Comparison of ENCODE assay signal across 19 cellular contexts in the genomic region with DNA sequence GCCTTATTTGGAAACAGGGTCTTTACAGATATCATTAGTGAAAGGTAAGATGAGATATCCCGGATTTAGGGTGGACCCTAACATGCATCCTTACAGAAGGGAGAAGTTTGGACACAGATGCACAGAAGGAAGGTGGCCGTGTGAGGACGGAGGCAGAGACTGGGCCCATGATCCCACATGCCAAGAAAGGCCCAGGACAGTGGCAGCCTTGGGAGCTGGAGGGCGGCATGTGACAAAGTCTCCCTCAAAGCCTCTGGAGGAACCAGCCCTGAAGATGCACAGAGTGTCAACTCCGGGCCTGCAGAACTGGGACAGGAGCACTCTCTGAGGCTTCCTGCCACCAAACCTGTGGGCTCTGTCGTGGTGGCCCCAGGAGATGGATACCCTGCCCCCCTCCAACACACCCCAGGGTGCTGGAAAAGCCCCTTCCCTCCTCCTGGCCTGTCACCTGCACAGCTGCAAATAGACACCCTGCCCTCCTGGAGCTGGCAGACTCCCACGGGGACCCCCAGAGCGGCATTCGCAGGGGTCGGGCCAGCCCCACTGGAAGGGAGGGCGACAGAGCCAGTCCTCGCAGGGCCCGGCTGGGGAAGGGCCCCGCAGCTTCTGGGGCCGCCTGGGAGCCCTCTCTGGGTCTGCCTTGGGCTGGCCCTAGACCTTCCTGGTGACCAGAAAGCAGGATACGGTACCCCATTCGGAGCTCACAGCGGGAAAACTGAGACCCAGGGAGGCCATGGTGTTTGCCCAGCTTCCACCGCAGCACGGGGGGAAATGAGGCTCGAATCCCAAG. TPM values are rescaled to one million over a fixed set of nuclear protein-coding genes. Genes with fewer than 3 reads are reported as not detected.
DNase-seq lines count a peak whose midpoint lies in the region; ATAC-seq and TF ChIP-seq lines count a peak whose summit lies in the region.
"Had no signal": no experiment of that assay in that cellular context is flagged by ENCODE, and none has a peak within 500 bp of the region (broad histone marks: within the 10 kb centered on the region; RNA-seq: fewer than 3 reads in every experiment).

No MANE protein-coding gene starts in this region.

- peak overlapping the region; percentile 54 for H3K27ac ChIP-seq in angular gyrus (ENCODE audit: low read depth, low read length)
- no peak overlapping the region for H3K27ac ChIP-seq in neural progenitor cell
- H3K27ac ChIP-seq in tibial artery, result peak overlapping the region; percentile 96
- no peak overlapping the region for H3K27ac ChIP-seq in A673 (ENCODE audit: low read depth, low read length, poor library complexity, severe bottlenecking)
- H3K27ac ChIP-seq: neutrophil had no signal

- no peak for TF ChIP-seq CTCF in neural progenitor cell (IDR thresholded peaks at IDR 0.05)
- no peak for TF ChIP-seq CTCF in tibial artery (IDR thresholded peaks at IDR 0.05)
- no peak for TF ChIP-seq CTCF in A673 (conservative IDR thresholded peaks at IDR 0.05; ENCODE audit: low read depth, low read length)

- H3K9me3 ChIP-seq in neural progenitor cell (ENCODE audit: low read depth) (no peaks in the 10 kb centered on the region), tibial artery (no peaks in the 10 kb centered on the region), A673 (ENCODE audit: low read depth, low read length, poor library complexity, severe bottlenecking) (no peaks in the 10 kb centered on the region)
- H3K9me3 ChIP-seq: A549, neutrophil, Peyer's patch had no signal

- H2AFZ ChIP-seq in neural progenitor cell (replicated peaks), result no peak overlapping the region

- no peak for ATAC-seq in activated naive CD8-positive, alpha-beta T cell treated with anti-CD3 and anti-CD28 coated beads, Interleukin-2, amount 10 ng/mL, durations not matched to agents 7 days and 5 days (ENCODE audit: low read depth)
- ATAC-seq: A549 had no signal

- H3K4me1 Mint-ChIP-seq in activated naive CD8-positive, alpha-beta T cell treated with anti-CD3 and anti-CD28 coated beads, Interleukin-2, amount 10 ng/mL, durations not matched to agents 7 days and 5 days, result peaks cover 6% of the 10 kb centered on the region
- H3K4me1 Mint-ChIP-seq in activated naive CD8-positive, alpha-beta T cell treated with anti-CD3 and anti-CD28 coated beads for 36 hours, result peaks cover 11% of the 10 kb centered on the region
- H3K4me1 Mint-ChIP-seq in neural progenitor cell, result peaks cover 21% of the 10 kb centered on the region
- no peaks in the 10 kb centered on the region for H3K4me1 Mint-ChIP-seq in activated T-helper 2 cell treated with anti-CD3 and anti-CD28 coated beads, Interferon-gamma antibody, Interleukin-2, Interleukin-4, amounts not matched to agents 10 μg/mL and 5 μg/mL and 100 μg/mL, durations not matched to agents 14 hours and 24 hours and 36 hours (ENCODE audit: low read depth)

- no peak overlapping the region for H3K9ac ChIP-seq in neural progenitor cell

- DNase-seq in activated naive CD8-positive, alpha-beta T cell treated with anti-CD3 and anti-CD28 coated beads, Interleukin-2, amount 10 ng/mL, durations not matched to agents 7 days and 5 days, result peak; percentile 26
- no peak for DNase-seq in activated naive CD8-positive, alpha-beta T cell treated with anti-CD3 and anti-CD28 coated beads for 36 hours
- DNase-seq in neural progenitor cell (ENCODE audit: low spot score) (peak; percentile 5), tibial artery (peak in 1 of 2 donors; percentile 64), A673 (ENCODE audit: low spot score) (no peak), DMS153 treated with DMSO at 0.1 percent for 48 hours (lab: John Stamatoyannopoulos, UW; ENCODE audit: unreplicated experiment) (no peak)
- DNase-seq in activated T-helper 2 cell treated with anti-CD3 and anti-CD28 coated beads, Interferon-gamma antibody, Interleukin-2, Interleukin-4, amounts not matched to agents 10 μg/mL and 5 μg/mL and 100 μg/mL, durations not matched to agents 14 hours and 24 hours and 36 hours (ENCODE audit: low spot score), result no peak
- DNase-seq: activated CD4-positive, alpha-beta T cell treated with anti-CD3 and anti-CD28 coated beads, Interleukin-2, amount 50 U/mL, for 48 hours; CD4-positive, alpha-beta T cell; midbrain; NCI-H1092; NCI-H774; stimulated activated CD4-positive, alpha-beta T cell treated with anti-CD3 and anti-CD28 coated beads, Interleukin-2, amount 100 ng/mL, for 48 hours; stimulated activated CD8-positive, alpha-beta memory T cell treated with anti-CD3 and anti-CD28 coated beads, Interleukin-4, amount 100 ng/mL, for 48 hours had no signal

- H3K36me3 ChIP-seq in neural progenitor cell (no peaks in the 10 kb centered on the region), tibial artery (peaks cover 0 to 11% (median 5%) of the 10 kb centered on the region in 3 donors), A673 (ENCODE audit: insufficient read depth, low read length, poor library complexity, severe bottlenecking) (no peaks in the 10 kb centered on the region)

- peaks cover 26% of the 10 kb centered on the region for H3K4me1 ChIP-seq in neural progenitor cell
- H3K4me1 ChIP-seq in tibial artery, result peaks cover 22 to 96% (median 88%) of the 10 kb centered on the region in 4 donors
- peaks cover 46% of the 10 kb centered on the region for H3K4me1 ChIP-seq in A673 (ENCODE audit: insufficient read depth, low read length, poor library complexity, severe bottlenecking)

- H3K9me3 Mint-ChIP-seq in activated naive CD8-positive, alpha-beta T cell treated with anti-CD3 and anti-CD28 coated beads, Interleukin-2, amount 10 ng/mL, durations not matched to agents 7 days and 5 days, result no peaks in the 10 kb centered on the region
- no peaks in the 10 kb centered on the region for H3K9me3 Mint-ChIP-seq in activated naive CD8-positive, alpha-beta T cell treated with anti-CD3 and anti-CD28 coated beads for 36 hours
- H3K9me3 Mint-ChIP-seq in neural progenitor cell, result no peaks in the 10 kb centered on the region
- no peaks in the 10 kb centered on the region for H3K9me3 Mint-ChIP-seq in activated T-helper 2 cell treated with anti-CD3 and anti-CD28 coated beads, Interferon-gamma antibody, Interleukin-2, Interleukin-4, amounts not matched to agents 10 μg/mL and 5 μg/mL and 100 μg/mL, durations not matched to agents 14 hours and 24 hours and 36 hours
- H3K9me3 Mint-ChIP-seq: CD4-positive, alpha-beta T cell; dendritic cell treated with granulocyte-macrophage colony-stimulating factor and Interleukin-4, amounts not matched to agents 40 ng/mL and 50 ng/mL, for 4 days had no signal

- H3K4me3 ChIP-seq in neural progenitor cell (no peak overlapping the region), tibial artery (peak overlapping the region; percentile 22 to 26), A673 (ENCODE audit: low read depth, low read length, poor library complexity, severe bottlenecking) (no peak overlapping the region)
- H3K4me3 ChIP-seq: A549, Peyer's patch had no signal

- H3K27me3 Mint-ChIP-seq in activated naive CD8-positive, alpha-beta T cell treated with anti-CD3 and anti-CD28 coated beads, Interleukin-2, amount 10 ng/mL, durations not matched to agents 7 days and 5 days, result no peaks in the 10 kb centered on the region
- no peaks in the 10 kb centered on the region for H3K27me3 Mint-ChIP-seq in activated naive CD8-positive, alpha-beta T cell treated with anti-CD3 and anti-CD28 coated beads for 36 hours
- H3K27me3 Mint-ChIP-seq in neural progenitor cell (ENCODE audit: insufficient read depth, low read depth), result peaks cover 6% of the 10 kb centered on the region
- H3K27me3 Mint-ChIP-seq in activated T-helper 2 cell treated with anti-CD3 and anti-CD28 coated beads, Interferon-gamma antibody, Interleukin-2, Interleukin-4, amounts not matched to agents 10 μg/mL and 5 μg/mL and 100 μg/mL, durations not matched to agents 14 hours and 24 hours and 36 hours (ENCODE audit: low read depth), result peaks cover 2% of the 10 kb centered on the region
- H3K27me3 Mint-ChIP-seq: CD4-positive, alpha-beta T cell; dendritic cell treated with granulocyte-macrophage colony-stimulating factor and Interleukin-4, amounts not matched to agents 40 ng/mL and 50 ng/mL, for 4 days had no signal

- peaks cover 3% of the 10 kb centered on the region for H3K79me2 ChIP-seq in neural progenitor cell (ENCODE audit: low read depth)

- H3F3A ChIP-seq in neural progenitor cell (ENCODE audit: low read depth), result no peaks in the 10 kb centered on the region

- POLR2A ChIA-PET in activated naive CD8-positive, alpha-beta T cell treated with anti-CD3 and anti-CD28 coated beads, Interleukin-2, amount 10 ng/mL, durations not matched to agents 7 days and 5 days (lab: Charles Lee), result no interaction called here
- POLR2A ChIA-PET in A673 (lab: Charles Lee; ENCODE audit: low non-redundant PET), result interaction anchor here (0.6 kb wide), 1 partner anchor 125 kb away, joined by 4 read pairs; no protein-coding TSS in a partner anchor

- H3K27me3 ChIP-seq in neural progenitor cell, result no peaks in the 10 kb centered on the region
- no peaks in the 10 kb centered on the region for H3K27me3 ChIP-seq in tibial artery
- no peaks in the 10 kb centered on the region for H3K27me3 ChIP-seq in A673 (replicated peaks; ENCODE audit: insufficient read depth, low read depth, low read length, poor library complexity)
- H3K27me3 ChIP-seq: neutrophil, Peyer's patch had no signal

- no peak overlapping the region for H3K4me2 ChIP-seq in neural progenitor cell
- H3K4me2 ChIP-seq: A549 had no signal

- no peak overlapping the region for H3K27ac Mint-ChIP-seq in activated naive CD8-positive, alpha-beta T cell treated with anti-CD3 and anti-CD28 coated beads, Interleukin-2, amount 10 ng/mL, durations not matched to agents 7 days and 5 days
- no peak overlapping the region for H3K27ac Mint-ChIP-seq in activated naive CD8-positive, alpha-beta T cell treated with anti-CD3 and anti-CD28 coated beads for 36 hours
- H3K27ac Mint-ChIP-seq in neural progenitor cell, result no peak overlapping the region
- H3K27ac Mint-ChIP-seq in activated T-helper 2 cell treated with anti-CD3 and anti-CD28 coated beads, Interferon-gamma antibody, Interleukin-2, Interleukin-4, amounts not matched to agents 10 μg/mL and 5 μg/mL and 100 μg/mL, durations not matched to agents 14 hours and 24 hours and 36 hours, result no peak overlapping the region
- H3K27ac Mint-ChIP-seq: CD4-positive, alpha-beta T cell; dendritic cell treated with granulocyte-macrophage colony-stimulating factor and Interleukin-4, amounts not matched to agents 40 ng/mL and 50 ng/mL, for 4 days had no signal

- intact Hi-C loops in tibial artery (cut with DNase I; ENCODE audit: low total_unique reads), result loop anchor here (5.0 kb wide), 2 partner anchors 35 kb away; no protein-coding TSS in a partner anchor
- intact Hi-C loops in A673 (cut with micrococcal nuclease; ENCODE audit: unreplicated experiment), result no loop called here
- intact Hi-C loops in activated T-helper 2 cell treated with anti-CD3 and anti-CD28 coated beads, Interferon-gamma antibody, Interleukin-2, Interleukin-4, amounts not matched to agents 10 μg/mL and 5 μg/mL and 100 μg/mL, durations not matched to agents 14 hours and 24 hours and 36 hours (cut with micrococcal nuclease), result no loop called here

- BruUV-seq in A673 (replicated peaks; lab: Mats Ljungman, UMichigan), result no TSS peak

- peaks cover 20% of the 10 kb centered on the region for H4K20me1 ChIP-seq in neural progenitor cell (ENCODE audit: low read depth)

- CTCF ChIA-PET in A673 (lab: Charles Lee), result no interaction called here

- H3K36me3 Mint-ChIP-seq in activated naive CD8-positive, alpha-beta T cell treated with anti-CD3 and anti-CD28 coated beads, Interleukin-2, amount 10 ng/mL, durations not matched to agents 7 days and 5 days, result no peaks in the 10 kb centered on the region
- no peaks in the 10 kb centered on the region for H3K36me3 Mint-ChIP-seq in activated naive CD8-positive, alpha-beta T cell treated with anti-CD3 and anti-CD28 coated beads for 36 hours
- H3K36me3 Mint-ChIP-seq in neural progenitor cell, result no peaks in the 10 kb centered on the region
- H3K36me3 Mint-ChIP-seq in activated T-helper 2 cell treated with anti-CD3 and anti-CD28 coated beads, Interferon-gamma antibody, Interleukin-2, Interleukin-4, amounts not matched to agents 10 μg/mL and 5 μg/mL and 100 μg/mL, durations not matched to agents 14 hours and 24 hours and 36 hours (ENCODE audit: low read depth), result no peaks in the 10 kb centered on the region

- H3K4me3 Mint-ChIP-seq in activated naive CD8-positive, alpha-beta T cell treated with anti-CD3 and anti-CD28 coated beads, Interleukin-2, amount 10 ng/mL, durations not matched to agents 7 days and 5 days, result no peak overlapping the region
- no peak overlapping the region for H3K4me3 Mint-ChIP-seq in activated naive CD8-positive, alpha-beta T cell treated with anti-CD3 and anti-CD28 coated beads for 36 hours
- H3K4me3 Mint-ChIP-seq in neural progenitor cell, result no peak overlapping the region
- H3K4me3 Mint-ChIP-seq in activated T-helper 2 cell treated with anti-CD3 and anti-CD28 coated beads, Interferon-gamma antibody, Interleukin-2, Interleukin-4, amounts not matched to agents 10 μg/mL and 5 μg/mL and 100 μg/mL, durations not matched to agents 14 hours and 24 hours and 36 hours (ENCODE audit: low read depth), result no peak overlapping the region
- H3K4me3 Mint-ChIP-seq: CD4-positive, alpha-beta T cell; dendritic cell treated with granulocyte-macrophage colony-stimulating factor and Interleukin-4, amounts not matched to agents 40 ng/mL and 50 ng/mL, for 4 days had no signal

RNA-seq across cellular contexts. Expression of a gene that starts 7.9 kb away (rescaled TPM):
- 10 to 100 TPM; 10.5 to 11.2 TPM for total RNA-seq in activated naive CD8-positive, alpha-beta T cell treated with anti-CD3 and anti-CD28 coated beads, Interleukin-2, amount 10 ng/mL, durations not matched to agents 7 days and 5 days
- 1 to 10 TPM; 5.3 to 5.6 TPM for total RNA-seq in activated naive CD8-positive, alpha-beta T cell treated with anti-CD3 and anti-CD28 coated beads for 36 hours
- total RNA-seq in neural progenitor cell (ENCODE audit: low replicate concordance) (4.5 and 9.1 TPM in 2 replicates), A673 (2021) (19.5 and 22.7 TPM in 2 replicates)
- 5.4 and 5.5 TPM in 2 replicates for total RNA-seq in activated T-helper 2 cell treated with anti-CD3 and anti-CD28 coated beads, Interferon-gamma antibody, Interleukin-2, Interleukin-4, amounts not matched to agents 10 μg/mL and 5 μg/mL and 100 μg/mL, durations not matched to agents 14 hours and 24 hours and 36 hours

RNA-seq across cellular contexts. Expression of a gene that starts 31.5 kb away (rescaled TPM):
- total RNA-seq in activated naive CD8-positive, alpha-beta T cell treated with anti-CD3 and anti-CD28 coated beads, Interleukin-2, amount 10 ng/mL, durations not matched to agents 7 days and 5 days, result 10 to 100 TPM; 45.3 to 45.9 TPM
- 10 to 100 TPM; 27.2 to 28.7 TPM for total RNA-seq in activated naive CD8-positive, alpha-beta T cell treated with anti-CD3 and anti-CD28 coated beads for 36 hours
- total RNA-seq in neural progenitor cell (ENCODE audit: low replicate concordance) (16.3 and 46.2 TPM in 2 replicates), A673 (2021) (44.7 and 48.4 TPM in 2 replicates)
- 43.1 and 43.5 TPM in 2 replicates for total RNA-seq in activated T-helper 2 cell treated with anti-CD3 and anti-CD28 coated beads, Interferon-gamma antibody, Interleukin-2, Interleukin-4, amounts not matched to agents 10 μg/mL and 5 μg/mL and 100 μg/mL, durations not matched to agents 14 hours and 24 hours and 36 hours

Comparison
In these comparisons a context has a peak if more than half of its experiments do, and no peak if none do; other contexts are left out.
1. DNase-seq: peak in activated naive CD8-positive, alpha-beta T cell treated with anti-CD3 and anti-CD28 coated beads, Interleukin-2, amount 10 ng/mL, durations not matched to agents 7 days and 5 days (single experiment) and neural progenitor cell (single experiment); none in activated naive CD8-positive, alpha-beta T cell treated with anti-CD3 and anti-CD28 coated beads for 36 hours (single experiment), A673 (single experiment), activated T-helper 2 cell treated with anti-CD3 and anti-CD28 coated beads, Interferon-gamma antibody, Interleukin-2, Interleukin-4, amounts not matched to agents 10 μg/mL and 5 μg/mL and 100 μg/mL, durations not matched to agents 14 hours and 24 hours and 36 hours (single experiment) and DMS153 treated with DMSO at 0.1 percent for 48 hours (single experiment).
2. H3K27ac ChIP-seq: peak in angular gyrus (single experiment) and tibial artery (2 of 2); none in neural progenitor cell (single experiment) and A673 (single experiment).
3. H3K4me3 ChIP-seq: peak in tibial artery (2 of 2); none in neural progenitor cell (single experiment) and A673 (single experiment).